In genomic region chr9:93566408-93567270, GRCh38 we compare ENCODE assay signal across 8 cellular contexts. TPM values are rescaled to one million over a fixed set of nuclear protein-coding genes. Genes with fewer than 3 reads are reported as not detected.
DNase-seq lines count a peak whose midpoint lies in the region; ATAC-seq and TF ChIP-seq lines count a peak whose summit lies in the region.

No MANE protein-coding gene starts in this region.

- H3K27ac ChIP-seq in osteoblast (ENCODE audit: low read depth, low read length) (peak overlapping the region; percentile 90), thymus (ENCODE audit: low read depth) (peak overlapping the region; percentile 98)

- H3K27me3 ChIP-seq in osteoblast (ENCODE audit: insufficient read depth, low read length) (no peaks in the 10 kb centered on the region), thymus (ENCODE audit: control insufficient read depth, insufficient read depth) (no peaks in the 10 kb centered on the region)

- H3K27ac Mint-ChIP-seq in HFFc6 = peak overlapping the region; percentile 94
- H3K27ac Mint-ChIP-seq in activated naive CD4-positive, alpha-beta T cell treated with anti-CD3 and anti-CD28 coated beads, Interleukin-2, amount 50 U/mL, for 72 hours = peak overlapping the region; percentile 93 to 97

- H3K4me3 ChIP-seq in GM08714 (ENCODE audit: low read length) = peak overlapping the region; percentile 60; the same call in 1 of the 2 replicates
- H3K4me3 ChIP-seq in osteoblast (ENCODE audit: insufficient read depth, low read length) = peak overlapping the region; percentile 82
- peak overlapping the region; percentile 81 for H3K4me3 ChIP-seq in thymus (ENCODE audit: low read length)

- peak overlapping the region; percentile 93 for H3K4me2 ChIP-seq in osteoblast (ENCODE audit: insufficient read depth, low read length)

- peak overlapping the region; percentile 87 for H3K4me3 Mint-ChIP-seq in HFFc6

- peak; percentile 97 for TF ChIP-seq CTCF in HFFc6 (IDR thresholded peaks at IDR 0.05)
- TF ChIP-seq CTCF in osteoblast (IDR thresholded peaks at IDR 0.05; ENCODE audit: extremely low read depth, low read depth, low read length) = peak; percentile 91

- H3K36me3 Mint-ChIP-seq in HFFc6 (ENCODE audit: low read depth) = peaks cover 37% of the 10 kb centered on the region
- peaks cover 0 to 24% of the 10 kb centered on the region in 2 donors for H3K36me3 Mint-ChIP-seq in activated naive CD4-positive, alpha-beta T cell treated with anti-CD3 and anti-CD28 coated beads, Interleukin-2, amount 50 U/mL, for 72 hours

- peaks cover 12% of the 10 kb centered on the region for H3K9me3 Mint-ChIP-seq in HFFc6
- H3K9me3 Mint-ChIP-seq in activated naive CD4-positive, alpha-beta T cell treated with anti-CD3 and anti-CD28 coated beads, Interleukin-2, amount 50 U/mL, for 72 hours = no peaks in the 10 kb centered on the region

- H3K79me2 ChIP-seq in osteoblast (ENCODE audit: insufficient read depth, low read length) = peaks cover 6% of the 10 kb centered on the region

- WGBS in thymus = 4% methylated on average over 69 of the region's 69 CpGs

- peak; percentile 97 to 98 for ATAC-seq in activated naive CD4-positive, alpha-beta T cell treated with anti-CD3 and anti-CD28 coated beads, Interleukin-2, amount 50 U/mL, for 72 hours

- H3K4me1 ChIP-seq in osteoblast (ENCODE audit: insufficient read depth, low read length) (peaks cover 8% of the 10 kb centered on the region), thymus (ENCODE audit: control insufficient read depth, insufficient read depth, low read length) (peaks cover 3% of the 10 kb centered on the region)

- H3K27me3 Mint-ChIP-seq in HFFc6 (ENCODE audit: insufficient read depth) = no peaks in the 10 kb centered on the region

- H2AFZ ChIP-seq in osteoblast (ENCODE audit: low read length) = peak overlapping the region; percentile 79

- peak; percentile 93 for DNase-seq in HFFc6
- peak; percentile 95 for DNase-seq in NAMALWA (ENCODE audit: low spot score)
- DNase-seq in SK-N-DZ (ENCODE audit: low spot score) = peak; percentile 88
- peak; percentile 99 to 100 for DNase-seq in activated naive CD4-positive, alpha-beta T cell treated with anti-CD3 and anti-CD28 coated beads, Interleukin-2, amount 50 U/mL, for 72 hours (ENCODE audit: low spot score in 2 of 2)
- peak; percentile 97 for DNase-seq in glomerular visceral epithelial cell (ENCODE audit: extremely low spot score)
- peak; percentile 99 for DNase-seq in osteoblast (ENCODE audit: insufficient read length, low spot score, missing footprints)

- peaks cover 19% of the 10 kb centered on the region for H3K4me1 Mint-ChIP-seq in HFFc6 (ENCODE audit: low read depth)

- no peaks in the 10 kb centered on the region for H4K20me1 ChIP-seq in osteoblast (ENCODE audit: insufficient read depth, low read length)

- H3K36me3 ChIP-seq in osteoblast (ENCODE audit: insufficient read depth, low read length) = peaks cover 28% of the 10 kb centered on the region
- H3K36me3 ChIP-seq in thymus (ENCODE audit: control insufficient read depth, insufficient read depth) = peaks cover 25% of the 10 kb centered on the region

- H3K9me3 ChIP-seq in osteoblast (ENCODE audit: low read depth, low read length) (no peaks in the 10 kb centered on the region), thymus (ENCODE audit: control insufficient read depth) (no peaks in the 10 kb centered on the region)

RNA-seq across cellular contexts. Expression of gene PHF2, which starts 9.7 kb away (rescaled TPM):
- 10 to 100 TPM; 15.4 to 17.5 (median 16.6) TPM for total RNA-seq in HFFc6 (2021; fragmentation: NEBNext Ultra II Directional; extraction: Animal tissue kit (Norgen Biotek cat#: 25700))
- 19.9 and 24.4 TPM in 2 replicates for polyA plus RNA-seq in SK-N-DZ (2014; cell fraction: cytosol; rRNA removed)
- polyA plus RNA-seq in SK-N-DZ (2014; cell fraction: nucleus; rRNA removed) = 21.9 and 23.1 TPM in 2 replicates
- total RNA-seq in activated naive CD4-positive, alpha-beta T cell treated with anti-CD3 and anti-CD28 coated beads, Interleukin-2, amount 50 U/mL, for 72 hours = 10 to 100 TPM; 12.3 to 15.5 TPM
- 14.8 and 15.0 TPM in 2 replicates for total RNA-seq in osteoblast
- 26.8 TPM for polyA plus RNA-seq in thymus

Comparison
In these comparisons a context has a peak if more than half of its experiments do, and no peak if none do; other contexts are left out.
1. Peak in every context shown above with its lines: DNase-seq, ATAC-seq, H3K4me3 ChIP-seq and H3K27ac ChIP-seq.